Comparison of ENCODE assay signal across 15 cellular contexts in the genomic region with DNA sequence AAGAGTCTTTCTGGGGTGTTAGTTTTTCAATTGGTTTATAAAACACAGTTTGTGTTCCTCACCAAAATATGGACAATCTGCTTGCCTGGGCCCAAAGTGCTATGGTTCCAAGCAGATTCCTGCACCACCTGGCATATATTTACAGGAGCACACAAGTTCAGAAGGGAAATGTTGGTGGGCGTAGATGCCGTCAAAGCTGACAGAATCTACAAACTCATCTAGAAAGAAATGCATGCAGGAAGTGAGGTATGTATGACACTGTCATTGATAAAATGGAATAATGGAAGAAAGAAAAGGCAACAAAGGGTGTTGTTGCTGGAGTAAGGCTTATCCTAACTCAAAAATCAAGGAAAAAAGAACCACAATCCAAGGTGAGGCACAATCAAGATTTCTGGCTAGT.
DNase-seq lines count a peak whose midpoint lies in the region; ATAC-seq and TF ChIP-seq lines count a peak whose summit lies in the region.
"Had no signal": no experiment of that assay in that cellular context is flagged by ENCODE, and none has a peak within 500 bp of the region (broad histone marks: within the 10 kb centered on the region; RNA-seq: fewer than 3 reads in every experiment).

No MANE protein-coding gene starts in this region.

- peaks cover 62% of the 10 kb centered on the region for H3K4me1 Mint-ChIP-seq in activated T-cell treated with anti-CD3 and anti-CD28 coated beads, Interleukin-2, amount 50 U/mL, for 24 hours (ENCODE audit: low read depth)
- peaks cover 60% of the 10 kb centered on the region for H3K4me1 Mint-ChIP-seq in stimulated activated naive CD8-positive, alpha-beta T cell treated with anti-CD3 and anti-CD28 coated beads, Interleukin-15, amount 100 ng/mL, for 72 hours
- peaks cover 52% of the 10 kb centered on the region for H3K4me1 Mint-ChIP-seq in activated CD8-positive, alpha-beta T cell treated with anti-CD3 and anti-CD28 coated beads, Interleukin-2, amount 10 ng/mL, durations not matched to agents 7 days and 5 days (ENCODE audit: low read depth)

- WGBS in esophagus muscularis mucosa: 95% methylated on average over 2 of the region's 2 CpGs

- TF ChIP-seq CTCF in esophagus muscularis mucosa (IDR thresholded peaks at IDR 0.05): no peak

- no peak overlapping the region for H3K4me3 ChIP-seq in esophagus muscularis mucosa

- no peaks in the 10 kb centered on the region for H3K9me3 ChIP-seq in esophagus muscularis mucosa

- CTCF ChIA-PET in activated CD8-positive, alpha-beta T cell treated with anti-CD3 and anti-CD28 coated beads, Interleukin-2, amount 10 ng/mL, durations not matched to agents 7 days and 5 days (lab: Charles Lee): no interaction called here

- no peak for TF ChIP-seq POLR2A in esophagus muscularis mucosa (IDR thresholded peaks at IDR 0.05; ENCODE audit: low read depth)

- H3K27me3 ChIP-seq in esophagus muscularis mucosa: no peaks in the 10 kb centered on the region

- ATAC-seq in stimulated activated naive CD8-positive, alpha-beta T cell treated with anti-CD3 and anti-CD28 coated beads, Interleukin-15, Interleukin-2, amounts not matched to agents 100 U/mL and 50 U/mL, for 24 hours: no peak
- no peak for ATAC-seq in stimulated activated naive CD8-positive, alpha-beta T cell treated with anti-CD3 and anti-CD28 coated beads, Interleukin-15, amount 100 ng/mL, for 72 hours
- no peak for ATAC-seq in activated CD8-positive, alpha-beta T cell treated with anti-CD3 and anti-CD28 coated beads, Interleukin-2, amount 10 ng/mL, durations not matched to agents 7 days and 5 days
- ATAC-seq: Panc1 had no signal

- no peaks in the 10 kb centered on the region for H3K36me3 ChIP-seq in esophagus muscularis mucosa

- peak overlapping the region; percentile 70 for H3K27ac Mint-ChIP-seq in activated T-cell treated with anti-CD3 and anti-CD28 coated beads, Interleukin-2, amount 50 U/mL, for 24 hours
- peak overlapping the region in 1 of 2 donors; percentile 26 for H3K27ac Mint-ChIP-seq in stimulated activated naive CD8-positive, alpha-beta T cell treated with anti-CD3 and anti-CD28 coated beads, Interleukin-15, amount 100 ng/mL, for 72 hours
- H3K27ac Mint-ChIP-seq in activated CD8-positive, alpha-beta T cell treated with anti-CD3 and anti-CD28 coated beads, Interleukin-2, amount 10 ng/mL, durations not matched to agents 7 days and 5 days: peak overlapping the region; percentile 22

- no peaks in the 10 kb centered on the region for H3K27me3 Mint-ChIP-seq in activated T-cell treated with anti-CD3 and anti-CD28 coated beads, Interleukin-2, amount 50 U/mL, for 24 hours
- H3K27me3 Mint-ChIP-seq in stimulated activated naive CD8-positive, alpha-beta T cell treated with anti-CD3 and anti-CD28 coated beads, Interleukin-15, amount 100 ng/mL, for 72 hours: no peaks in the 10 kb centered on the region
- H3K27me3 Mint-ChIP-seq in activated CD8-positive, alpha-beta T cell treated with anti-CD3 and anti-CD28 coated beads, Interleukin-2, amount 10 ng/mL, durations not matched to agents 7 days and 5 days (ENCODE audit: low read depth): no peaks in the 10 kb centered on the region

- intact Hi-C loops in esophagus muscularis mucosa (cut with DNase I): no loop called here

- H3K9me3 Mint-ChIP-seq in activated T-cell treated with anti-CD3 and anti-CD28 coated beads, Interleukin-2, amount 50 U/mL, for 24 hours: no peaks in the 10 kb centered on the region
- H3K9me3 Mint-ChIP-seq in stimulated activated naive CD8-positive, alpha-beta T cell treated with anti-CD3 and anti-CD28 coated beads, Interleukin-15, amount 100 ng/mL, for 72 hours: peaks cover under 1 to 2% of the 10 kb centered on the region in 2 donors
- no peaks in the 10 kb centered on the region for H3K9me3 Mint-ChIP-seq in activated CD8-positive, alpha-beta T cell treated with anti-CD3 and anti-CD28 coated beads, Interleukin-2, amount 10 ng/mL, durations not matched to agents 7 days and 5 days (ENCODE audit: insufficient read depth)

- H3K4me3 Mint-ChIP-seq in activated T-cell treated with anti-CD3 and anti-CD28 coated beads, Interleukin-2, amount 50 U/mL, for 24 hours: no peak overlapping the region
- H3K4me3 Mint-ChIP-seq in stimulated activated naive CD8-positive, alpha-beta T cell treated with anti-CD3 and anti-CD28 coated beads, Interleukin-15, amount 100 ng/mL, for 72 hours: peak overlapping the region in 1 of 2 donors; percentile 40
- H3K4me3 Mint-ChIP-seq in activated CD8-positive, alpha-beta T cell treated with anti-CD3 and anti-CD28 coated beads, Interleukin-2, amount 10 ng/mL, durations not matched to agents 7 days and 5 days: no peak overlapping the region

- DNase-seq in activated T-cell treated with anti-CD3 and anti-CD28 coated beads, Interleukin-2, amount 50 U/mL, for 24 hours: no peak
- DNase-seq in activated T-cell treated with anti-CD3 and anti-CD28 coated beads, Interleukin-2, amount 50 U/mL, for 48 hours: no peak
- DNase-seq in stimulated activated naive CD8-positive, alpha-beta T cell treated with anti-CD3 and anti-CD28 coated beads, Interleukin-15, Interleukin-2, amounts not matched to agents 100 U/mL and 50 U/mL, for 24 hours: peak; percentile 9
- no peak for DNase-seq in stimulated activated naive CD8-positive, alpha-beta T cell treated with anti-CD3 and anti-CD28 coated beads, Interleukin-15, amount 100 ng/mL, for 72 hours
- DNase-seq in activated CD8-positive, alpha-beta T cell treated with anti-CD3 and anti-CD28 coated beads, Interleukin-2, amount 10 ng/mL, durations not matched to agents 7 days and 5 days: no peak
- no peak for DNase-seq in mesenteric fat pad (ENCODE audit: low spot score)
- no peak for DNase-seq in esophagus muscularis mucosa (ENCODE audit: extremely low spot score)
- DNase-seq: HCEC 1CT, NCI-H1048, NCI-H1436 treated with DMSO at 0.1 percent for 48 hours, NCI-H2081 treated with DMSO at 0.1 percent for 48 hours, NCI-H510A treated with DMSO at 0.1 percent for 48 hours, NCI-H82 had no signal

- H3K36me3 Mint-ChIP-seq in activated T-cell treated with anti-CD3 and anti-CD28 coated beads, Interleukin-2, amount 50 U/mL, for 24 hours (ENCODE audit: low read depth): peaks cover 14% of the 10 kb centered on the region
- peaks cover 66% of the 10 kb centered on the region for H3K36me3 Mint-ChIP-seq in activated CD8-positive, alpha-beta T cell treated with anti-CD3 and anti-CD28 coated beads, Interleukin-2, amount 10 ng/mL, durations not matched to agents 7 days and 5 days (ENCODE audit: low read depth)

- POLR2A ChIA-PET in activated CD8-positive, alpha-beta T cell treated with anti-CD3 and anti-CD28 coated beads, Interleukin-2, amount 10 ng/mL, durations not matched to agents 7 days and 5 days (lab: Charles Lee): no interaction called here

- H3K27ac ChIP-seq in esophagus muscularis mucosa (replicated peaks in 1 of 4): no peak overlapping the region
- H3K27ac ChIP-seq: C4-2B had no signal

- no peak for TF ChIP-seq EP300 in esophagus muscularis mucosa (IDR thresholded peaks at IDR 0.05)

- H3K4me1 ChIP-seq in esophagus muscularis mucosa: peaks cover 0 to 15% (median 12%) of the 10 kb centered on the region in 4 donors
